ENCODE assay signal across 8 cellular contexts in genomic region chr1:229514578-229515275, GRCh38. TPM values are rescaled to one million over a fixed set of nuclear protein-coding genes. Genes with fewer than 3 reads are reported as not detected.
DNase-seq lines count a peak whose midpoint lies in the region; ATAC-seq and TF ChIP-seq lines count a peak whose summit lies in the region.

No MANE protein-coding gene starts in this region.

- TF ChIP-seq POLR2A in transverse colon (IDR thresholded peaks at IDR 0.05): no peak

- H3K36me3 ChIP-seq in transverse colon: peaks cover 0 to 8% (median 0%) of the 10 kb centered on the region in 4 donors

- 43 to 44% methylated on average over 7 to 8 of the region's 8 CpGs for WGBS in transverse colon (ENCODE audit: low coverage in 1 of 2), 2 donors

- H3K27me3 ChIP-seq in transverse colon: no peaks in the 10 kb centered on the region

- H3K4me1 ChIP-seq in transverse colon: peaks cover 0 to 3% (median 0%) of the 10 kb centered on the region in 4 donors

- no peaks in the 10 kb centered on the region for H3K9me3 ChIP-seq in transverse colon

- TF ChIP-seq CTCF in AG10803 (conservative IDR thresholded peaks at IDR 0.05; ENCODE audit: low read length) (peak; percentile 96), foreskin fibroblast (IDR thresholded peaks at IDR 0.05; ENCODE audit: low read depth, low read length) (peak; percentile 96), transverse colon (IDR thresholded peaks at IDR 0.05) (peak; percentile 60 to 79 (median 73))

- ATAC-seq in GM18867 (IDR thresholded peaks at IDR 0.05; ENCODE audit: unreplicated experiment): peak; percentile 70

- no peak for TF ChIP-seq EP300 in transverse colon (IDR thresholded peaks at IDR 0.05; ENCODE audit: low read depth)

- H3K4me3 ChIP-seq in AG10803 (ENCODE audit: low read length) (no peak overlapping the region), foreskin fibroblast (ENCODE audit: low read depth in 1 of 2, low read length in 2 of 2) (no peak overlapping the region), transverse colon (no peak overlapping the region)

- intact Hi-C loops in transverse colon (cut with DNase I; ENCODE audit: low total_unique reads): no loop called here

- H3K27ac ChIP-seq in transverse colon: no peak overlapping the region

- in situ Hi-C loops in transverse colon (cut with MboI; ENCODE audit: low pct_ligation_motif_present in 1 of 4, low pct_unique_long_range_greater_than_20kb in 1 of 4, low sequenced_read_pairs in 3 of 4): no loop called here

- peak; percentile 78 for DNase-seq in AG10803 (ENCODE audit: low read depth)
- DNase-seq in KG1 (lab: John Stamatoyannopoulos, UW): peak; percentile 22
- DNase-seq in RPMI7951 (ENCODE audit: low read depth): peak; percentile 67
- peak; percentile 27 for DNase-seq in activated T-helper 9 cell treated with anti-CD3 and anti-CD28 coated beads, Interleukin-2, amount 50 U/mL, for 16 hours (ENCODE audit: low read depth)
- DNase-seq in foreskin fibroblast: peak; percentile 73 to 88
- peak in 45 of 56 donors; percentile 3 to 79 (median 41) for DNase-seq in nucleus accumbens (lab: John Stamatoyannopoulos, UW)
- peak; percentile 59 for DNase-seq in transverse colon

RNA-seq across cellular contexts. Expression of gene NUP133, which starts 6.6 kb away (rescaled TPM):
- total RNA-seq in RPMI7951 (2014; rRNA removed; shearing (Covaris generic)): 33.1 and 33.2 TPM in 2 replicates
- 100 to 1,000 TPM in 1 of 4 donors, 10 to 100 TPM in 3; 14.6 to 118 (median 22.9) TPM for total RNA-seq in transverse colon

RNA-seq across cellular contexts. Expression of gene ABCB10, which starts 43.8 kb away (rescaled TPM):
- total RNA-seq in RPMI7951 (2014; rRNA removed; shearing (Covaris generic)): 14.1 and 17.5 TPM in 2 replicates
- 10 to 100 TPM in 3 of 4 donors, 1 to 10 TPM in 1; 4.5 to 22.5 (median 18.9) TPM for total RNA-seq in transverse colon

Comparison
In these comparisons a context has a peak if more than half of its experiments do, and no peak if none do; other contexts are left out.
1. DNase-seq: peak in every context shown above with its lines; median percentile 80 in foreskin fibroblast; 78 in AG10803; 67 in RPMI7951; 59 in transverse colon; 41 in nucleus accumbens; 27 in activated T-helper 9 cell treated with anti-CD3 and anti-CD28 coated beads, Interleukin-2, amount 50 U/mL, for 16 hours; 22 in KG1.